ENCODE assay signal across 13 cellular contexts in the genomic region with DNA sequence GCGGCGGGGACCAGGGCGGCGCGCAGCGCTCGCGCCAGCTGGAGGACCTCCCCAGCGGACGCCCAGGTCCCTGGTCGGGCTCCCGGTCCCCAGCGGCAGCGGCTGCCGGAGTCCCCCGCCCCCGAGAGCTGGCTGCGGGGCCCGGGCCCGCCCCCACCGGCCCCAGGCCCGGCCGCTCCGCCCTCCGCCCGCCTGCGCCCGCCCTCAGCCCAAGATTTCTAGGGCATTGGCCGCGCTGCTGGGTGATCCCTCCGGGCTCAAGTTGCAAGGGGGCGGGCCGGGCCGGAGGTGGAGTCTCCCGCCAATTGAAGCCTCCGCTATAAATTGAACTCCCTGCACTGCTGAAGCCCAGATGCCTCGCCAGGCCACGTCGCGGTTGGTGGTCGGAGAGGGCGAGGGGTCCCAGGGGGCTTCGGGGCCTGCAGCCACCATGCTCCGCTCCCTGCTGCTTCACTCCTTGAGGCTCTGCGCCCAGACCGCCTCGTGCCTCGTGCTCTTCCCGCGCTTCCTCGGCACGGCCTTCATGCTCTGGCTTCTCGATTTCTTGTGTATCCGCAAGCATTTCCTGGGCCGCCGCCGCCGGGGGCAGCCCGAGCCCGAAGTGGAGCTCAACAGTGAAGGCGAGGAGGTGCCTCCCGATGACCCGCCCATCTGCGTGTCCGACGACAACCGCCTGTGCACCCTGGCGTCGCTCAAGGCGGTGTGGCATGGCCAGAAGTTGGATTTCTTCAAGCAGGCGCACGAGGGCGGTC. TPM values are rescaled to one million over a fixed set of nuclear protein-coding genes. Genes with fewer than 3 reads are reported as not detected.
DNase-seq lines count a peak whose midpoint lies in the region; ATAC-seq and TF ChIP-seq lines count a peak whose summit lies in the region.
"Had no signal": no experiment of that assay in that cellular context is flagged by ENCODE, and none has a peak within 500 bp of the region (broad histone marks: within the 10 kb centered on the region; RNA-seq: fewer than 3 reads in every experiment).

DIO3 (plus strand) TSS at position 351 of the 752 bp plus-strand sequence.

- no peaks in the 10 kb centered on the region for H3K36me3 ChIP-seq in MG63

- no peak within 1 kb of the TSS for H3K27ac Mint-ChIP-seq in endothelial cell (ENCODE audit: unreplicated experiment)
- no peak within 1 kb of the TSS for H3K27ac Mint-ChIP-seq in osteocyte (ENCODE audit: unreplicated experiment)

- DNase-seq in D341Med (ENCODE audit: low spot score) (peak; percentile 61), MG63 (peak; percentile 74), endothelial cell (ENCODE audit: low spot score) (peak; percentile 65), osteocyte (ENCODE audit: extremely low spot score, unreplicated experiment) (no peak), HPDE6-E6E7 (ENCODE audit: extremely low spot score) (no peak)
- DNase-seq in stimulated activated CD4-positive, alpha-beta T cell treated with anti-CD3 and anti-CD28 coated beads, Interleukin-2, amount 100 ng/mL, for 24 hours, result no peak
- DNase-seq: T-helper 9 cell had no signal

- H3K27me3 ChIP-seq in MG63, result peaks cover 40% of the 10 kb centered on the region

- ATAC-seq in HG02642 (IDR thresholded peaks at IDR 0.05; ENCODE audit: poor library complexity, unreplicated experiment), result no peak
- no peak for ATAC-seq in GM21447 (IDR thresholded peaks at IDR 0.05; ENCODE audit: unreplicated experiment)

- H3K27me3 Mint-ChIP-seq in endothelial cell (ENCODE audit: unreplicated experiment) (peaks cover 38% of the 10 kb centered on the region), osteocyte (ENCODE audit: unreplicated experiment) (peaks cover 62% of the 10 kb centered on the region)

- TF ChIP-seq CTCF in endothelial cell (IDR thresholded peaks at IDR 0.05; ENCODE audit: unreplicated experiment) (no peak), osteocyte (IDR thresholded peaks at IDR 0.05) (no peak)

- H3K9me3 Mint-ChIP-seq in endothelial cell (ENCODE audit: unreplicated experiment), result no peaks in the 10 kb centered on the region
- peaks cover 3% of the 10 kb centered on the region for H3K9me3 Mint-ChIP-seq in osteocyte (ENCODE audit: unreplicated experiment)

- H3K4me3 ChIP-seq in MG63, result no peak within 1 kb of the TSS

- H3K4me3 Mint-ChIP-seq in endothelial cell (ENCODE audit: unreplicated experiment) (peak within 1 kb of the TSS; percentile 71), osteocyte (ENCODE audit: unreplicated experiment) (peak within 1 kb of the TSS; percentile 55)

- no peaks in the 10 kb centered on the region for H3K9me3 ChIP-seq in MG63

- H3K36me3 Mint-ChIP-seq in endothelial cell (ENCODE audit: low read depth, unreplicated experiment), result peaks cover 4% of the 10 kb centered on the region
- peaks cover 4% of the 10 kb centered on the region for H3K36me3 Mint-ChIP-seq in osteocyte (ENCODE audit: unreplicated experiment)
- H3K36me3 Mint-ChIP-seq: IgD-negative memory B cell had no signal

- H3K4me1 Mint-ChIP-seq in endothelial cell (ENCODE audit: unreplicated experiment) (peaks cover 25% of the 10 kb centered on the region), osteocyte (ENCODE audit: unreplicated experiment) (peaks cover 8% of the 10 kb centered on the region)
- H3K4me1 Mint-ChIP-seq: IgD-negative memory B cell had no signal

RNA-seq across cellular contexts. Expression of gene DIO3, which starts in this region (rescaled TPM):
- total RNA-seq in MG63 (2014; rRNA removed; shearing (Covaris generic); ENCODE audit: low replicate concordance), result 0.07 TPM in 1 of 2 replicates, not detected in the other
- total RNA-seq in endothelial cell (ENCODE audit: unreplicated experiment), result 6.1 TPM
- 0.34 and 0.43 TPM in 2 replicates for total RNA-seq in osteocyte
- total RNA-seq: Daoy, lung microvascular endothelial cell, NCI-H460 had no signal

Comparison
In these comparisons a context has a peak if more than half of its experiments do, and no peak if none do; other contexts are left out.
1. Peak in DNase-seq in MG63; RNA of the gene not detected or under 1 TPM.
2. DNase-seq: peak in D341Med (single experiment) and endothelial cell (single experiment); none in osteocyte (single experiment), HPDE6-E6E7 (single experiment) and stimulated activated CD4-positive, alpha-beta T cell treated with anti-CD3 and anti-CD28 coated beads, Interleukin-2, amount 100 ng/mL, for 24 hours (0 of 2).